1 cellular context compared by ENCODE assay signal in genomic region chr2:67137699-67138098, GRCh38.
TF ChIP-seq lines count a peak whose summit lies in the region.

No MANE protein-coding gene starts in this region.

TF ChIP-seq in Ishikawa, 13 proteins besides CTCF, POLR2A, EP300 and RAD21:
- TF ChIP-seq USF1 (IDR thresholded peaks at IDR 0.05), result no peak
- peak; percentile 67 for TF ChIP-seq NFIC (IDR thresholded peaks at IDR 0.05)
